Comparison of ENCODE assay signal across 10 cellular contexts in genomic region chr12:79782197-79782890, GRCh38.
A peak's percentile ranks its signal among the peaks of the same experiment; 100 is the strongest.
DNase-seq lines count a peak whose midpoint lies in the region; ATAC-seq, FAIRE-seq and TF ChIP-seq lines count a peak whose summit lies in the region.
"Had no signal": no experiment of that assay in that cellular context is flagged by ENCODE, and none has a peak within 500 bp of the region (broad histone marks: within the 10 kb centered on the region; RNA-seq: fewer than 3 reads in every experiment).

No MANE protein-coding gene starts in this region.

- H3K4me1 Mint-ChIP-seq in Calu3 (ENCODE audit: low read depth, unreplicated experiment), result no peaks in the 10 kb centered on the region

- H3K4me1 ChIP-seq in H1 (replicated peaks in 1 of 4; ENCODE audit: control insufficient read depth in 3 of 4, insufficient read depth in 4 of 4, low read length in 3 of 4) (peaks cover 0 to 14% (median 10%) of the 10 kb centered on the region in 4 experiments; a peak in 4 of 7 replicates), neutrophil (ENCODE audit: control insufficient read depth in 1 of 2, insufficient read depth in 1 of 2, low read depth in 1 of 2, low read length in 1 of 2) (no peaks in the 10 kb centered on the region), MM.1S (ENCODE audit: low read length) (no peaks in the 10 kb centered on the region)

- no peak overlapping the region for H2BK5ac ChIP-seq in H1 (ENCODE audit: low read depth, low read length)

- no peaks in the 10 kb centered on the region for H3K27me3 ChIP-seq in H1 (replicated peaks in 1 of 4; ENCODE audit: control insufficient read depth in 3 of 4, extremely low read depth in 1 of 4, insufficient read depth in 3 of 4, low read length in 3 of 4)
- no peaks in the 10 kb centered on the region for H3K27me3 ChIP-seq in neutrophil
- no peaks in the 10 kb centered on the region for H3K27me3 ChIP-seq in MM.1S (replicated peaks; ENCODE audit: insufficient read depth, low read length)

- H4K8ac ChIP-seq in H1 (ENCODE audit: extremely low read depth, insufficient read depth, low read length), result no peak overlapping the region

- H3K4me3 ChIP-seq in H1 (ENCODE audit: extremely low read depth in 1 of 4, insufficient read depth in 2 of 4, low read depth in 3 of 4, low read length in 4 of 4) (no peak overlapping the region), neutrophil (ENCODE audit: low read depth in 1 of 2, low read length in 1 of 2) (no peak overlapping the region), MM.1S (ENCODE audit: low read length) (no peak overlapping the region)

- H2BK120ac ChIP-seq in H1 (replicated peaks; ENCODE audit: low read depth, low read length), result no peak overlapping the region

- FAIRE-seq in H1 (lab: Jason Lieb, UNC), result no peak
- no peak for FAIRE-seq in HTR-8/SVneo (lab: Jason Lieb, UNC)

- no peak overlapping the region for H3K23ac ChIP-seq in H1 (ENCODE audit: insufficient read length)

- ATAC-seq in GM19455 (IDR thresholded peaks at IDR 0.05; ENCODE audit: unreplicated experiment), result no peak

- no peak overlapping the region for H3K56ac ChIP-seq in H1 (replicated peaks; ENCODE audit: insufficient read length, low read depth, low read length)

- POLR2A ChIA-PET in H1 (lab: Charles Lee; ENCODE audit: partially characterized antibody), result interaction anchor here (1.4 kb wide), 1 partner anchor 11 kb away, joined by 5 read pairs; no protein-coding TSS in a partner anchor

- peak overlapping the region; percentile 79 for H4K5ac ChIP-seq in H1 (ENCODE audit: insufficient read length, low read depth, low read length)

- TF ChIP-seq CTCF in Calu3 (IDR thresholded peaks at IDR 0.05; ENCODE audit: unreplicated experiment), result no peak
- TF ChIP-seq CTCF in H1 (IDR thresholded peaks at IDR 0.05; ENCODE audit: control extremely low read depth in 1 of 3, insufficient read depth in 1 of 3, low read depth in 1 of 3, low read length in 3 of 3), result no peak
- TF ChIP-seq CTCF in neutrophil (IDR thresholded peaks at IDR 0.05), result no peak
- TF ChIP-seq CTCF in MM.1S (IDR thresholded peaks at IDR 0.05; ENCODE audit: low read length), result no peak

- H3K9me3 Mint-ChIP-seq in Calu3 (ENCODE audit: low read depth, unreplicated experiment), result no peaks in the 10 kb centered on the region

- no peaks in the 10 kb centered on the region for H3K9me3 ChIP-seq in H1 (ENCODE audit: insufficient read depth in 2 of 2, low read depth in 1 of 2, low read length in 1 of 2)
- H3K9me3 ChIP-seq in neutrophil, result no peaks in the 10 kb centered on the region
- no peaks in the 10 kb centered on the region for H3K9me3 ChIP-seq in MM.1S (replicated peaks; ENCODE audit: insufficient read depth, low read length)

- H3K9me2 ChIP-seq in MM.1S (replicated peaks; ENCODE audit: insufficient read depth, low read length), result no peaks in the 10 kb centered on the region

- no peak overlapping the region for H4K91ac ChIP-seq in H1 (replicated peaks; ENCODE audit: insufficient read length, low read length)

- CTCF ChIA-PET in Calu3 (lab: Charles Lee), result interaction anchor here (0.7 kb wide), 1 partner anchor 1842 kb away, joined by 7 read pairs; no protein-coding TSS in a partner anchor
- CTCF ChIA-PET in H1 (lab: Charles Lee; ENCODE audit: partially characterized antibody), result interaction anchor here (0.7 kb wide), 2 partner anchors 91 to 235 kb away, joined by 3 read pairs; no protein-coding TSS in a partner anchor

- H3K79me1 ChIP-seq in H1 (ENCODE audit: low read depth, low read length), result no peaks in the 10 kb centered on the region

- H2AK5ac ChIP-seq in H1 (ENCODE audit: low read depth, low read length), result no peak overlapping the region

- no peak overlapping the region for H3K4me2 ChIP-seq in H1 (ENCODE audit: insufficient read depth in 1 of 2, low read depth in 2 of 2, low read length in 2 of 2)
- no peak overlapping the region for H3K4me2 ChIP-seq in MM.1S (ENCODE audit: low read depth, low read length)

- intact Hi-C loops in Calu3 (cut with micrococcal nuclease; ENCODE audit: unreplicated experiment), result no loop called here

- TF ChIP-seq RAD21 in H1 (IDR thresholded peaks at IDR 0.05 in 1 of 2, conservative IDR thresholded peaks at IDR 0.05 in 1 of 2; ENCODE audit: low read depth in 2 of 2, low read length in 2 of 2), result no peak

- no peaks in the 10 kb centered on the region; the same call in 1 of the 2 replicates for H3K23me2 ChIP-seq in H1 (ENCODE audit: low read depth, low read length)

- TF ChIP-seq POLR2A in H1 (IDR thresholded peaks at IDR 0.05; ENCODE audit: control extremely low read depth in 1 of 2, low read depth in 2 of 2, low read length in 2 of 2), result no peak

- no peak overlapping the region for H2BK20ac ChIP-seq in H1 (ENCODE audit: low read length)

- H3K79me2 ChIP-seq in H1 (ENCODE audit: control insufficient read depth in 1 of 2, insufficient read depth in 2 of 2, low read length in 2 of 2) (no peaks in the 10 kb centered on the region), MM.1S (ENCODE audit: low read length) (no peaks in the 10 kb centered on the region)

- peak overlapping the region; percentile 72 for H3K27ac Mint-ChIP-seq in Calu3 (ENCODE audit: unreplicated experiment)

- H3K27ac ChIP-seq in H1 (ENCODE audit: low read depth, low read length), result no peak overlapping the region
- H3K27ac ChIP-seq in neutrophil, result peak overlapping the region; percentile 7
- H3K27ac ChIP-seq in MM.1S (ENCODE audit: low read length), result no peak overlapping the region

- H3K9ac ChIP-seq in H1 (replicated peaks in 1 of 4; ENCODE audit: extremely low read depth in 1 of 4, low read depth in 3 of 4, low read length in 3 of 4), result no peak overlapping the region
- no peak overlapping the region for H3K9ac ChIP-seq in MM.1S (ENCODE audit: low read length)

- H4K20me1 ChIP-seq in H1 (replicated peaks in 1 of 2; ENCODE audit: control insufficient read depth in 1 of 2, insufficient read depth in 2 of 2, low read length in 2 of 2), result no peaks in the 10 kb centered on the region
- H4K20me1 ChIP-seq in MM.1S (ENCODE audit: insufficient read depth, low read length), result no peaks in the 10 kb centered on the region

- no peak for DNase-seq in Calu3
- DNase-seq in M059J (ENCODE audit: low read depth), result peak; percentile 18
- no peak for DNase-seq in H1 (ENCODE audit: low read depth in 1 of 2, low spot score in 2 of 2)
- DNase-seq in MM.1S, result no peak
- DNase-seq in NCI-H2107 (lab: John Stamatoyannopoulos, UW), result no peak
- no peak for DNase-seq in HTR-8/SVneo (ENCODE audit: insufficient read length, low spot score)
- DNase-seq: DND-41, NCI-H187 had no signal

- H3K36me3 ChIP-seq in H1 (ENCODE audit: control insufficient read depth in 2 of 4, insufficient read depth in 4 of 4, low read length in 3 of 4), result peaks cover 0 to 36% (median 5%) of the 10 kb centered on the region in 4 experiments; a peak in 3 of 8 replicates
- H3K36me3 ChIP-seq in neutrophil, result peaks cover 93% of the 10 kb centered on the region
- peaks cover 5% of the 10 kb centered on the region; the same call in 1 of the 2 replicates for H3K36me3 ChIP-seq in MM.1S (replicated peaks; ENCODE audit: insufficient read depth, low read length)

- H3K4me3 Mint-ChIP-seq in Calu3 (ENCODE audit: low read depth, unreplicated experiment), result no peak overlapping the region

- no peak overlapping the region for H2BK12ac ChIP-seq in H1 (ENCODE audit: low read depth, low read length)

- no peaks in the 10 kb centered on the region for H3F3A ChIP-seq in MM.1S (ENCODE audit: insufficient read depth, low read length)

- H2AFZ ChIP-seq in H1 (ENCODE audit: low read length) (no peak overlapping the region), MM.1S (ENCODE audit: low read length) (no peak overlapping the region)

- H3K18ac ChIP-seq in H1 (ENCODE audit: extremely low read depth, low read length), result no peak overlapping the region

- no TSS peak for BruUV-seq in Calu3 (replicated peaks; lab: Mats Ljungman, UMichigan)

- H3K27me3 Mint-ChIP-seq in Calu3 (ENCODE audit: unreplicated experiment), result no peaks in the 10 kb centered on the region

- H3K36me3 Mint-ChIP-seq in Calu3 (ENCODE audit: insufficient read depth, unreplicated experiment), result peaks cover 13% of the 10 kb centered on the region

- no peak overlapping the region for H3K14ac ChIP-seq in H1 (ENCODE audit: insufficient read length)

- no peak overlapping the region for H2BK15ac ChIP-seq in H1 (ENCODE audit: low read length)

- no peak for TF ChIP-seq EP300 in H1 (IDR thresholded peaks at IDR 0.05; ENCODE audit: borderline replicate concordance in 1 of 2, low read depth in 2 of 2, low read length in 2 of 2)

- H3K4ac ChIP-seq in H1 (replicated peaks; ENCODE audit: insufficient read length, low read depth, low read length), result no peak overlapping the region

TF ChIP-seq in H1, 55 proteins besides CTCF, POLR2A, EP300 and RAD21:
- no peak for TF ChIP-seq GABPA (IDR thresholded peaks at IDR 0.05; ENCODE audit: borderline replicate concordance, insufficient read depth, low read length)
- no peak for TF ChIP-seq CEBPB (IDR thresholded peaks at IDR 0.05; ENCODE audit: low read depth, low read length)
- no peak for TF ChIP-seq BACH1 (IDR thresholded peaks at IDR 0.05; ENCODE audit: low read length)
- TF ChIP-seq BRCA1 (IDR thresholded peaks at IDR 0.05; ENCODE audit: low read depth, low read length), result no peak
- TF ChIP-seq SIN3A (conservative IDR thresholded peaks at IDR 0.05 in 1 of 2, IDR thresholded peaks at IDR 0.05 in 1 of 2; ENCODE audit: low read depth in 1 of 2, low read length in 2 of 2), result no peak
- TF ChIP-seq YY1 (IDR thresholded peaks at IDR 0.05; ENCODE audit: low read depth, low read length), result no peak
- TF ChIP-seq, protein P1, sequence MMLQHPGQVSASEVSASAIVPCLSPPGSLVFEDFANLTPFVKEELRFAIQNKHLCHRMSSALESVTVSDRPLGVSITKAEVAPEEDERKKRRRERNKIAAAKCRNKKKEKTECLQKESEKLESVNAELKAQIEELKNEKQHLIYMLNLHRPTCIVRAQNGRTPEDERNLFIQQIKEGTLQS (IDR thresholded peaks at IDR 0.05; ENCODE audit: insufficient read depth, low read depth, low read length), result no peak
- no peak for TF ChIP-seq JUN (IDR thresholded peaks at IDR 0.05; ENCODE audit: low read depth, low read length)
- TF ChIP-seq CBX5 (IDR thresholded peaks at IDR 0.05; ENCODE audit: low read depth, low read length), result no peak
- TF ChIP-seq MAFK (IDR thresholded peaks at IDR 0.05; ENCODE audit: low read depth, low read length), result no peak
